ENCODE assay signal across 28 cellular contexts in genomic region chr10:68007356-68007755, GRCh38.
"Had no signal": no experiment of that assay in that cellular context is flagged by ENCODE, and none has a peak within 500 bp of the region (broad histone marks: within the 10 kb centered on the region; RNA-seq: fewer than 3 reads in every experiment).

No MANE protein-coding gene starts in this region.

- H3K4me3 ChIP-seq: neural progenitor cell, right atrium auricular region, smooth muscle cell, suprapubic skin, tibial artery had no signal

- H3K27ac ChIP-seq: brain microvascular endothelial cell, neural progenitor cell, right atrium auricular region, suprapubic skin, tibial artery, WERI-Rb-1 had no signal

- H3K27ac Mint-ChIP-seq: activated CD4-positive, alpha-beta memory T cell treated with anti-CD3 and anti-CD28 coated beads, Interleukin-2, amount 10 ng/mL, durations not matched to agents 7 days and 5 days; activated CD4-positive, alpha-beta T cell treated with anti-CD3 and anti-CD28 coated beads, Interleukin-2, amount 10 ng/mL, durations not matched to agents 24 days and 14 days; activated naive CD4-positive, alpha-beta T cell treated with anti-CD3 and anti-CD28 coated beads for 36 hours; activated naive CD8-positive, alpha-beta T cell treated with anti-CD3 and anti-CD28 coated beads, Interleukin-2, amount 10 ng/mL, durations not matched to agents 7 days and 5 days; memory B cell; neural progenitor cell had no signal

- H3K4me1 Mint-ChIP-seq: activated CD4-positive, alpha-beta memory T cell treated with anti-CD3 and anti-CD28 coated beads, Interleukin-2, amount 10 ng/mL, durations not matched to agents 7 days and 5 days; activated CD4-positive, alpha-beta T cell treated with anti-CD3 and anti-CD28 coated beads, Interleukin-2, amount 10 ng/mL, durations not matched to agents 24 days and 14 days; activated naive CD8-positive, alpha-beta T cell treated with anti-CD3 and anti-CD28 coated beads, Interleukin-2, amount 10 ng/mL, durations not matched to agents 7 days and 5 days; immature natural killer cell; memory B cell; neural progenitor cell had no signal

- H3K36me3 ChIP-seq: neural progenitor cell, WERI-Rb-1 had no signal

- ATAC-seq: esophagus mucosa; naive thymus-derived CD8-positive, alpha-beta T cell; T-helper 17 cell had no signal

- H3K27me3 Mint-ChIP-seq: activated CD4-positive, alpha-beta memory T cell treated with anti-CD3 and anti-CD28 coated beads, Interleukin-2, amount 10 ng/mL, durations not matched to agents 7 days and 5 days; activated CD4-positive, alpha-beta T cell treated with anti-CD3 and anti-CD28 coated beads, Interleukin-2, amount 10 ng/mL, durations not matched to agents 24 days and 14 days; activated naive CD8-positive, alpha-beta T cell treated with anti-CD3 and anti-CD28 coated beads, Interleukin-2, amount 10 ng/mL, durations not matched to agents 7 days and 5 days; activated T-cell treated with anti-CD3 and anti-CD28 coated beads, Interleukin-2, amount 50 U/mL, for 24 hours; memory B cell; naive thymus-derived CD8-positive, alpha-beta T cell; T-helper 17 cell had no signal

- H3K9me3 Mint-ChIP-seq: activated naive CD4-positive, alpha-beta T cell treated with anti-CD3 and anti-CD28 coated beads for 36 hours; activated T-cell treated with anti-CD3 and anti-CD28 coated beads, Interleukin-2, amount 50 U/mL, for 24 hours; immature natural killer cell; naive thymus-derived CD8-positive, alpha-beta T cell had no signal

- H2AFZ ChIP-seq: neural progenitor cell had no signal

- DNase-seq: activated CD4-positive, alpha-beta memory T cell treated with anti-CD3 and anti-CD28 coated beads, Interleukin-2, amount 10 ng/mL, durations not matched to agents 7 days and 5 days; activated CD4-positive, alpha-beta T cell treated with anti-CD3 and anti-CD28 coated beads, Interleukin-2, amount 10 ng/mL, durations not matched to agents 24 days and 14 days; activated CD4-positive, CD25-positive, alpha-beta regulatory T cell treated with anti-CD3 and anti-CD28 coated beads, Interleukin-2, amount 50 U/mL, for 72 hours; activated CD8-positive, alpha-beta memory T cell treated with anti-CD3 and anti-CD28 coated beads, Interleukin-2, amount 50 U/mL, for 48 hours; activated effector memory CD4-positive, alpha-beta T cell treated with Interleukin-2 at 50 U/mL for 16 hours; activated naive CD4-positive, alpha-beta T cell treated with anti-CD3 and anti-CD28 coated beads for 36 hours; activated naive CD8-positive, alpha-beta T cell treated with anti-CD3 and anti-CD28 coated beads, Interleukin-2, amount 10 ng/mL, durations not matched to agents 7 days and 5 days; activated T-cell treated with anti-CD3 and anti-CD28 coated beads, Interleukin-2, amount 50 U/mL, for 24 hours; brain microvascular endothelial cell; caudate nucleus; head of caudate nucleus; hippocampal formation; immature natural killer cell; midbrain; naive thymus-derived CD8-positive, alpha-beta T cell; stimulated activated CD4-positive, alpha-beta T cell treated with anti-CD3 and anti-CD28 coated beads, Interleukin-1b, Interleukin-23, amount 100 ng/mL, for 48 hours; stimulated activated naive CD4-positive, alpha-beta T cell; T-helper 17 cell; T1000; tibial artery; WERI-Rb-1 had no signal

- H3K9ac ChIP-seq: neural progenitor cell had no signal

- H3K4me2 ChIP-seq: neural progenitor cell, smooth muscle cell had no signal

- H3K9me3 ChIP-seq: right atrium auricular region, suprapubic skin, tibial artery had no signal

- FAIRE-seq: astrocyte had no signal

- H3K4me3 Mint-ChIP-seq: activated CD4-positive, alpha-beta memory T cell treated with anti-CD3 and anti-CD28 coated beads, Interleukin-2, amount 10 ng/mL, durations not matched to agents 7 days and 5 days; activated CD4-positive, alpha-beta T cell treated with anti-CD3 and anti-CD28 coated beads, Interleukin-2, amount 10 ng/mL, durations not matched to agents 24 days and 14 days; activated naive CD4-positive, alpha-beta T cell treated with anti-CD3 and anti-CD28 coated beads for 36 hours; activated naive CD8-positive, alpha-beta T cell treated with anti-CD3 and anti-CD28 coated beads, Interleukin-2, amount 10 ng/mL, durations not matched to agents 7 days and 5 days; activated T-cell treated with anti-CD3 and anti-CD28 coated beads, Interleukin-2, amount 50 U/mL, for 24 hours; immature natural killer cell; memory B cell; naive thymus-derived CD8-positive, alpha-beta T cell; neural progenitor cell; T-helper 17 cell had no signal

- H3K4me1 ChIP-seq: neural progenitor cell, right atrium auricular region, suprapubic skin, tibial artery had no signal

- H3K27me3 ChIP-seq: brain microvascular endothelial cell, neural progenitor cell, right atrium auricular region, suprapubic skin, tibial artery had no signal
